10 cellular contexts compared by ENCODE assay signal in the genomic region with DNA sequence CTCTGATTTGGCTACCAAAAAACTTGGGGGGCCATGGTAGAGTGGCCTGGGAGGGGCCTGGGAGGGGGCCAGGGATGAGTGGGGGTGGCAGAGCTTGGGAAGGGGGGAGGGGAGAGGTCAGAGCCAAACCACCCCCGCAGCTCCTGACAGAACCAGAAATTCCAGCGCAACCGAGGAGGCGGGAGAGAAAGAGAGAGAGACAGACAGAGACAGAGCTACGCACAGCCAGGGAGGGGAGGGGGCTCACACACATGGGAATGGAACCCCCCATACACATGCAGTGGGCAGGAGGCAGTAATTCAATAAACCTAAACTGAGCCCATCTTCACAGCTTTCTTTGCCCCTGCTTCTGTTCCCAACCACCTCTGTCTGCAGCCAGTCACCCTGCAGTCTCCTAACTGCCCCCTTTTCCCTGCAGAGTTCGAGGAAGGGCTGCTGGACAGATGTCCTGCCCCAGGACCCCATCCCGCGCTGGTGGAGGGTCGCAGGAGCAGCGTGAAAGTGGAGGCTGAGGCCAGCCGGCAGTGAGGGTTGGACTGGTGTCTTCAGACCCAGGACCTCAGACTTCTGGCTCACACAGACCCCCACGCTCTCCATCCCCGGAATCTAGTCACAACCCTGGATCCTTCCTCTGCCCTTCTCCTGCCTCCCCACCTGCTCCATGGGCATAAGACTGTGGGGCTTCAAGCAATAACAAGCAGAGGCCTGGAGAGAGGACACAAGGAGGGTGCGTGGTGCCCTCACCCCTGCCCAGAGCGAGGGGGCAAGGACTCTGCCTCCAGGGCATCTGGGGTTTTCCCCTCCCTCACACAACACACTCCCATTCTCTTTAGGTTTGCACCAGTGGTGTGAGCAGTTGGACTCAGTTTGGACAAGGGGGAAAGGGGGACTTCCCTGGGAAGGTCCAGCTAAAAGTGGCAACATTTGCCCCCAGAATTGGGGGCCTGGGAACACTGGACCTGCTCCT. TPM values are rescaled to one million over a fixed set of nuclear protein-coding genes. Genes with fewer than 3 reads are reported as not detected.
A peak's percentile ranks its signal among the peaks of the same experiment; 100 is the strongest.
DNase-seq lines count a peak whose midpoint lies in the region; ATAC-seq and TF ChIP-seq lines count a peak whose summit lies in the region.
"Had no signal": no experiment of that assay in that cellular context is flagged by ENCODE, and none has a peak within 500 bp of the region (broad histone marks: within the 10 kb centered on the region; RNA-seq: fewer than 3 reads in every experiment).

No MANE protein-coding gene starts in this region.

- no peak overlapping the region for H2AK5ac ChIP-seq in mesenchymal stem cell (ENCODE audit: low read length, severe bottlenecking)

- H3K36me3 ChIP-seq in brain microvascular endothelial cell (replicated peaks), result peaks cover 70% of the 10 kb centered on the region
- H3K36me3 ChIP-seq in mesenchymal stem cell (ENCODE audit: control insufficient read depth in 1 of 2, insufficient read depth in 2 of 2, low read depth in 1 of 2, low read length in 2 of 2), result peaks cover 76 to 81% of the 10 kb centered on the region in 2 experiments
- peaks cover 26 to 82% (median 70%) of the 10 kb centered on the region in 4 donors for H3K36me3 ChIP-seq in upper lobe of left lung

- H3K4me1 ChIP-seq in mesenchymal stem cell (ENCODE audit: control insufficient read depth, insufficient read depth, low read depth, low read length), result peaks cover 38% of the 10 kb centered on the region
- peaks cover 38 to 55% (median 46%) of the 10 kb centered on the region in 4 donors for H3K4me1 ChIP-seq in upper lobe of left lung

- H3K18ac ChIP-seq in mesenchymal stem cell (ENCODE audit: low read depth in 1 of 2, low read length in 2 of 2), result peak overlapping the region; percentile 56 to 91

- peak overlapping the region in 1 of 2 experiments; percentile 88 for H3K14ac ChIP-seq in mesenchymal stem cell (ENCODE audit: low read length in 2 of 2)

- no peaks in the 10 kb centered on the region for H3K9me3 ChIP-seq in mesenchymal stem cell (ENCODE audit: control insufficient read depth, low read length)
- no peaks in the 10 kb centered on the region for H3K9me3 ChIP-seq in upper lobe of left lung
- H3K9me3 ChIP-seq: BE2C had no signal

- in situ Hi-C loops in brain microvascular endothelial cell (cut with HindIII; ENCODE audit: low pct_ligation_motif_present, low sequenced_read_pairs), result no loop called here

- H2BK12ac ChIP-seq in mesenchymal stem cell (ENCODE audit: low read length in 2 of 2), result peak overlapping the region; percentile 7 to 88

- no peak for TF ChIP-seq EP300 in upper lobe of left lung (IDR thresholded peaks at IDR 0.05)

- no peaks in the 10 kb centered on the region for H3K27me3 Mint-ChIP-seq in activated T-cell treated with anti-CD3 and anti-CD28 coated beads, Interleukin-2, amount 50 U/mL, for 24 hours

- H2BK15ac ChIP-seq in mesenchymal stem cell (ENCODE audit: low read depth, poor library complexity, severe bottlenecking), result peak overlapping the region; percentile 29

- peak overlapping the region; percentile 9 for H3K27ac ChIP-seq in brain microvascular endothelial cell
- H3K27ac ChIP-seq in mesenchymal stem cell (ENCODE audit: low read length, poor library complexity, severe bottlenecking), result peak overlapping the region; percentile 27
- H3K27ac ChIP-seq in upper lobe of left lung, result peak overlapping the region; percentile 46 to 97 (median 74)

- H3K36me3 Mint-ChIP-seq in activated T-cell treated with anti-CD3 and anti-CD28 coated beads, Interleukin-2, amount 50 U/mL, for 24 hours (ENCODE audit: low read depth), result peaks cover 94% of the 10 kb centered on the region

- DNase-seq in activated T-cell treated with anti-CD3 and anti-CD28 coated beads, Interleukin-2, amount 50 U/mL, for 24 hours, result no peak
- no peak for DNase-seq in activated T-cell treated with anti-CD3 and anti-CD28 coated beads, Interleukin-2, amount 50 U/mL, for 1 hour
- DNase-seq in brain microvascular endothelial cell (no peak), mesenchymal stem cell (no peak), upper lobe of left lung (peak in 1 of 2 donors; percentile 61), iPS-NIHi11 (ENCODE audit: low spot score) (no peak), GOT3 (lab: John Stamatoyannopoulos, UW) (no peak)
- DNase-seq in central memory CD4-positive, alpha-beta T cell, result no peak
- DNase-seq: NCI-H2171 treated with DMSO at 0.1 percent for 48 hours had no signal

- H3K9ac ChIP-seq in mesenchymal stem cell (ENCODE audit: low read length), result peak overlapping the region; percentile 67

- H3K79me1 ChIP-seq in mesenchymal stem cell (replicated peaks; ENCODE audit: low read length, poor library complexity, severe bottlenecking), result peaks cover 22% of the 10 kb centered on the region

- H3K4me3 ChIP-seq in brain microvascular endothelial cell (ENCODE audit: low read depth, low read length) (no peak overlapping the region), mesenchymal stem cell (ENCODE audit: insufficient read depth in 1 of 2, low read depth in 1 of 2, low read length in 2 of 2) (peak overlapping the region in 1 of 2 experiments; percentile 5), upper lobe of left lung (no peak overlapping the region)

- H2AFZ ChIP-seq in mesenchymal stem cell (ENCODE audit: low read depth, low read length), result no peak overlapping the region

- no peak overlapping the region for H2BK5ac ChIP-seq in mesenchymal stem cell (ENCODE audit: low read depth, low read length, poor library complexity, severe bottlenecking)

- TF ChIP-seq POLR2A in upper lobe of left lung (IDR thresholded peaks at IDR 0.05), result no peak

- H3K27me3 ChIP-seq in brain microvascular endothelial cell (replicated peaks) (no peaks in the 10 kb centered on the region), mesenchymal stem cell (ENCODE audit: control insufficient read depth in 1 of 2, insufficient read depth in 1 of 2, low read length in 2 of 2) (no peaks in the 10 kb centered on the region), upper lobe of left lung (no peaks in the 10 kb centered on the region)
- H3K27me3 ChIP-seq: BE2C had no signal

- H4K91ac ChIP-seq in mesenchymal stem cell (ENCODE audit: low read length), result peak overlapping the region; percentile 55

- peaks cover 75% of the 10 kb centered on the region for H3K4me1 Mint-ChIP-seq in activated T-cell treated with anti-CD3 and anti-CD28 coated beads, Interleukin-2, amount 50 U/mL, for 24 hours (ENCODE audit: low read depth)

- no peak overlapping the region for H2BK120ac ChIP-seq in mesenchymal stem cell (ENCODE audit: low read depth, low read length)

- TF ChIP-seq CTCF in brain microvascular endothelial cell (IDR thresholded peaks at IDR 0.05; ENCODE audit: low read depth, low read length, missing control alignments), result no peak
- no peak for TF ChIP-seq CTCF in upper lobe of left lung (IDR thresholded peaks at IDR 0.05)

- no peak for ATAC-seq in upper lobe of left lung (ENCODE audit: low FRiP score in 2 of 2)

- H4K8ac ChIP-seq in mesenchymal stem cell (ENCODE audit: low read length), result peak overlapping the region; percentile 83

- no peak overlapping the region for H3K4me2 ChIP-seq in mesenchymal stem cell (ENCODE audit: low read length, poor library complexity, severe bottlenecking)

- peak overlapping the region in 1 of 2 experiments; percentile 36 for H3K23ac ChIP-seq in mesenchymal stem cell (ENCODE audit: low read length in 2 of 2)

- H3K9me3 Mint-ChIP-seq in activated T-cell treated with anti-CD3 and anti-CD28 coated beads, Interleukin-2, amount 50 U/mL, for 24 hours, result no peaks in the 10 kb centered on the region

- H3K27ac Mint-ChIP-seq in activated T-cell treated with anti-CD3 and anti-CD28 coated beads, Interleukin-2, amount 50 U/mL, for 24 hours, result peak overlapping the region; percentile 96

- 63% methylated on average over 13 of the region's 15 CpGs for WGBS in mesenchymal stem cell
- 62 to 63% methylated on average over 15 of the region's 15 CpGs for WGBS in upper lobe of left lung, 2 donors

- peak overlapping the region; percentile 15 to 76 for H3K4ac ChIP-seq in mesenchymal stem cell (ENCODE audit: low read depth in 1 of 2, low read length in 2 of 2)

- peak overlapping the region; percentile 23 for H3K4me3 Mint-ChIP-seq in activated T-cell treated with anti-CD3 and anti-CD28 coated beads, Interleukin-2, amount 50 U/mL, for 24 hours

RNA-seq across cellular contexts. Expression of a gene that starts 5.6 kb away (rescaled TPM):
- 28.9 TPM for polyA plus RNA-seq in mesenchymal stem cell (2013, experiment 1 of 2)
- 27.0 TPM for polyA plus RNA-seq in mesenchymal stem cell (2013, experiment 2 of 2)
- 10 to 100 TPM; 18.1 to 64.9 (median 31.5) TPM for total RNA-seq in upper lobe of left lung

RNA-seq across cellular contexts. Expression of a gene that starts 15.9 kb away (rescaled TPM):
- 6.2 TPM for polyA plus RNA-seq in mesenchymal stem cell (2013, experiment 1 of 2)
- polyA plus RNA-seq in mesenchymal stem cell (2013, experiment 2 of 2), result 5.8 TPM
- total RNA-seq in upper lobe of left lung, result 10 to 100 TPM in 3 of 6 donors, 1 to 10 TPM in 3; 6.2 to 13.6 (median 10.0) TPM

RNA-seq across cellular contexts. Expression of a gene that starts 16.7 kb away (rescaled TPM):
- 87.5 TPM for polyA plus RNA-seq in mesenchymal stem cell (2013, experiment 1 of 2)
- polyA plus RNA-seq in mesenchymal stem cell (2013, experiment 2 of 2), result 89.4 TPM
- total RNA-seq in upper lobe of left lung, result 100 to 1,000 TPM; 123 to 605 (median 251) TPM

RNA-seq across cellular contexts. Expression of a gene that starts 33.8 kb away (rescaled TPM):
- 68.9 TPM for polyA plus RNA-seq in mesenchymal stem cell (2013, experiment 1 of 2)
- polyA plus RNA-seq in mesenchymal stem cell (2013, experiment 2 of 2), result 57.9 TPM
- 100 to 1,000 TPM; 137 to 504 (median 308) TPM for total RNA-seq in upper lobe of left lung

RNA-seq across cellular contexts. Expression of a gene that starts 44.5 kb away (rescaled TPM):
- not detected for polyA plus RNA-seq in mesenchymal stem cell (2013, experiment 1 of 2)
- not detected for polyA plus RNA-seq in mesenchymal stem cell (2013, experiment 2 of 2)
- 1 to 10 TPM in 2 of 6 donors, under 1 TPM in 3, not detected in 1; under 0.01 to 6.2 (median 0.67) TPM for total RNA-seq in upper lobe of left lung

Comparison
In these comparisons a context has a peak if more than half of its experiments do, and no peak if none do; other contexts are left out.
1. H3K27ac ChIP-seq: peak in every context shown above with its lines; median percentile 74 in upper lobe of left lung; 27 in mesenchymal stem cell; 9 in brain microvascular endothelial cell.